Comparison of ENCODE assay signal across 26 cellular contexts in the genomic region with DNA sequence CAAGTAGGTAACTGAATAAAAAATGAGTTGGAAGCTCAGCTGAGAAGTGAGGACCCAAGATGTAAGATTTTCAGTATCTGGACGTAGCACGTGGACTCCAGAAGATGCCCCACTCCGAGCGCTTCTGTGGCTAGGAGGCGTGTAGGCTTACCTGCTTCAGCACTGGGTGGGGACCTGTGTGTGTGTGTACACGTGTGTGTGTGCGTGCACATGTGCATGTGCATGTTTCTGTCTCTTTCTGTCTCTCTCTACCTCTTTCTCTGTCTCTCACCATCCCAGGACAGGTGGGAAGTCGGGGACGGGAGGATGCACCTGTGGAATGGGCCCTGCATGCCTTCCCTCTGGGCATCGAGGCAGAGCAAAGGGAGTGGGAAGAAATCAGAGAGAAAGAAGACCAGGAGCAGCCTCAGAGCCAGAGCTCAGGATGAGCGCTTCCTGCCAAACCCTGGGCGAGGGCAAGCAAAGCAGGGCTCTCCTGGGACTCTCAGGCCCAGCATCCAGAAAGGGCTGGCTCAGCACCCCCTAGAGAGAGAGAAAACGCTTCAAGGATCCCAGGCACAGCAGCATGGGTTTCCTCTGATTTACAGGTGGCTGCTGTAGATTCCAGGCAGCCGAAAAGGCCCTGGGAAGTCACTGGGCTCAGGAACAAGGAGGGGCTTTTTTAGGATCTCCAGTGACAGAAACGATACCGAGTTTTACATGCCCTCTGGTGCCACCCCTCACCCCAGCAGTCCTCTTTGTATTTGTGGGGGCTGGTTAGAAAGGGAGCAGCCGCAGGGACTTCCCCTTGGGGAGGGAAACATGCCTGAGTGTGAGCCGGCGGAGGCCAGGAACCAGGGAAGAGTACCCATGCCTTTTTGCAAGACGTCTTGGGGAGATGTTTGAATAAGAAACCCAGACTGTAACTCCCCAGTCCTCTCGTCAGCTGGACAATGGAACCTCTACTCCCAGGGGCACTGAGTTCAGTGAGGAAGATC. TPM values are rescaled to one million over a fixed set of nuclear protein-coding genes. Genes with fewer than 3 reads are reported as not detected.
"Had no signal": no experiment of that assay in that cellular context is flagged by ENCODE, and none has a peak within 500 bp of the region (broad histone marks: within the 10 kb centered on the region; RNA-seq: fewer than 3 reads in every experiment).

No MANE protein-coding gene starts in this region.

- H3K4me1 Mint-ChIP-seq: activated naive CD8-positive, alpha-beta T cell treated with anti-CD3 and anti-CD28 coated beads, Interleukin-2, amount 10 ng/mL, durations not matched to agents 7 days and 5 days; natural killer cell; stimulated activated naive B cell treated with anti-CD40 and anti-IgM and Interleukin-4, amounts not matched to agents 10 μg/mL and 1 μg/mL and 100 μg/mL, for 72 hours; T-helper 17 cell had no signal

- H3K9me3 ChIP-seq: left lung, neutrophil, pancreas had no signal

- H3K4me1 ChIP-seq: left lung had no signal

- H3K27ac Mint-ChIP-seq: activated naive CD4-positive, alpha-beta T cell treated with anti-CD3 and anti-CD28 coated beads for 36 hours; activated naive CD8-positive, alpha-beta T cell treated with anti-CD3 and anti-CD28 coated beads, Interleukin-2, amount 10 ng/mL, durations not matched to agents 7 days and 5 days; activated T-helper 2 cell treated with anti-CD3 and anti-CD28 coated beads, Interferon-gamma antibody, Interleukin-2, Interleukin-4, amounts not matched to agents 10 μg/mL and 5 μg/mL and 100 μg/mL, durations not matched to agents 14 hours and 24 hours and 36 hours; dendritic cell treated with granulocyte-macrophage colony-stimulating factor and Interleukin-4, amounts not matched to agents 40 ng/mL and 50 ng/mL, for 4 days; mesothelial cell of epicardium; natural killer cell; stimulated activated naive B cell treated with anti-CD40 and anti-IgM and Interleukin-4, amounts not matched to agents 10 μg/mL and 1 μg/mL and 100 μg/mL, for 72 hours; T-helper 17 cell had no signal

- H3K27ac ChIP-seq: left lung, neutrophil, skin epidermis had no signal

- H3K9me3 Mint-ChIP-seq: activated naive CD4-positive, alpha-beta T cell treated with anti-CD3 and anti-CD28 coated beads for 36 hours; activated naive CD8-positive, alpha-beta T cell treated with anti-CD3 and anti-CD28 coated beads, Interleukin-2, amount 10 ng/mL, durations not matched to agents 7 days and 5 days; activated T-cell treated with anti-CD3 and anti-CD28 coated beads, Interleukin-2, amount 50 U/mL, for 4 hours; activated T-helper 2 cell treated with anti-CD3 and anti-CD28 coated beads, Interferon-gamma antibody, Interleukin-2, Interleukin-4, amounts not matched to agents 10 μg/mL and 5 μg/mL and 100 μg/mL, durations not matched to agents 14 hours and 24 hours and 36 hours; dendritic cell treated with granulocyte-macrophage colony-stimulating factor and Interleukin-4, amounts not matched to agents 40 ng/mL and 50 ng/mL, for 4 days; mesothelial cell of epicardium; natural killer cell; stimulated activated naive B cell treated with anti-CD40 and anti-IgM and Interleukin-4, amounts not matched to agents 10 μg/mL and 1 μg/mL and 100 μg/mL, for 72 hours had no signal

- ATAC-seq: activated T-cell treated with anti-CD3 and anti-CD28 coated beads, Interleukin-2, amount 50 U/mL, for 4 hours; left lung; natural killer cell; pancreas; right cardiac atrium; stimulated activated naive B cell treated with anti-CD40 and anti-IgM and Interleukin-4, amounts not matched to agents 10 μg/mL and 1 μg/mL and 100 μg/mL, for 72 hours; T-helper 17 cell had no signal

- FAIRE-seq: pancreas had no signal

- H3K27me3 ChIP-seq: left lung, pancreas had no signal

- H3K4me3 Mint-ChIP-seq: activated naive CD4-positive, alpha-beta T cell treated with anti-CD3 and anti-CD28 coated beads for 36 hours; activated naive CD8-positive, alpha-beta T cell treated with anti-CD3 and anti-CD28 coated beads, Interleukin-2, amount 10 ng/mL, durations not matched to agents 7 days and 5 days; activated T-cell treated with anti-CD3 and anti-CD28 coated beads, Interleukin-2, amount 50 U/mL, for 4 hours; dendritic cell treated with granulocyte-macrophage colony-stimulating factor and Interleukin-4, amounts not matched to agents 40 ng/mL and 50 ng/mL, for 4 days; mesothelial cell of epicardium; natural killer cell; stimulated activated naive B cell treated with anti-CD40 and anti-IgM and Interleukin-4, amounts not matched to agents 10 μg/mL and 1 μg/mL and 100 μg/mL, for 72 hours; T-helper 17 cell had no signal

- H3K36me3 ChIP-seq: left lung, neutrophil, pancreas had no signal

- H3K4me3 ChIP-seq: left lung, pancreas, skin epidermis had no signal

- H3K36me3 Mint-ChIP-seq: activated naive CD8-positive, alpha-beta T cell treated with anti-CD3 and anti-CD28 coated beads, Interleukin-2, amount 10 ng/mL, durations not matched to agents 7 days and 5 days; mesothelial cell of epicardium; natural killer cell; stimulated activated naive B cell treated with anti-CD40 and anti-IgM and Interleukin-4, amounts not matched to agents 10 μg/mL and 1 μg/mL and 100 μg/mL, for 72 hours had no signal

- DNase-seq: activated CD4-positive, alpha-beta T cell treated with anti-CD3 and anti-CD28 coated beads for 4 hours; activated CD4-positive, alpha-beta T cell treated with anti-CD3 and anti-CD28 coated beads, Interleukin-2, amount 50 U/mL, for 48 hours; activated CD4-positive, CD25-positive, alpha-beta regulatory T cell; activated CD8-positive, alpha-beta memory T cell treated with anti-CD3 and anti-CD28 coated beads, Interleukin-2, amount 50 U/mL, for 48 hours; activated naive CD4-positive, alpha-beta T cell treated with anti-CD3 and anti-CD28 coated beads for 36 hours; activated naive CD8-positive, alpha-beta T cell treated with anti-CD3 and anti-CD28 coated beads, Interleukin-2, amount 10 ng/mL, durations not matched to agents 7 days and 5 days; activated T-cell treated with anti-CD3 and anti-CD28 coated beads, Interleukin-2, amount 50 U/mL, for 4 hours; amniotic stem cell; effector CD8-positive, alpha-beta T cell; erythroblast; foreskin fibroblast; left lung; natural killer cell; right cardiac atrium; stimulated activated CD4-positive, alpha-beta T cell treated with anti-CD3 and anti-CD28 coated beads, Interleukin-2, amount 100 ng/mL, for 24 hours; stimulated activated naive B cell treated with anti-CD40 and anti-IgM and Interleukin-4, amounts not matched to agents 10 μg/mL and 1 μg/mL and 100 μg/mL, for 72 hours; SW 1271; T-helper 17 cell; trophoblast cell had no signal

- H3K27me3 Mint-ChIP-seq: activated naive CD8-positive, alpha-beta T cell treated with anti-CD3 and anti-CD28 coated beads, Interleukin-2, amount 10 ng/mL, durations not matched to agents 7 days and 5 days had no signal

RNA-seq across cellular contexts. Expression of a gene that starts 28.5 kb away (rescaled TPM):
- total RNA-seq: activated CD8-positive, alpha-beta memory T cell treated with anti-CD3 and anti-CD28 coated beads for 36 hours; activated naive CD4-positive, alpha-beta T cell treated with anti-CD3 and anti-CD28 coated beads for 36 hours; activated naive CD8-positive, alpha-beta T cell treated with anti-CD3 and anti-CD28 coated beads, Interleukin-2, amount 10 ng/mL, durations not matched to agents 7 days and 5 days; activated T-helper 2 cell treated with anti-CD3 and anti-CD28 coated beads, Interferon-gamma antibody, Interleukin-2, Interleukin-4, amounts not matched to agents 10 μg/mL and 5 μg/mL and 100 μg/mL, durations not matched to agents 14 hours and 24 hours and 36 hours; natural killer cell had no signal
